ENCODE assay signal across 12 cellular contexts in the genomic region with DNA sequence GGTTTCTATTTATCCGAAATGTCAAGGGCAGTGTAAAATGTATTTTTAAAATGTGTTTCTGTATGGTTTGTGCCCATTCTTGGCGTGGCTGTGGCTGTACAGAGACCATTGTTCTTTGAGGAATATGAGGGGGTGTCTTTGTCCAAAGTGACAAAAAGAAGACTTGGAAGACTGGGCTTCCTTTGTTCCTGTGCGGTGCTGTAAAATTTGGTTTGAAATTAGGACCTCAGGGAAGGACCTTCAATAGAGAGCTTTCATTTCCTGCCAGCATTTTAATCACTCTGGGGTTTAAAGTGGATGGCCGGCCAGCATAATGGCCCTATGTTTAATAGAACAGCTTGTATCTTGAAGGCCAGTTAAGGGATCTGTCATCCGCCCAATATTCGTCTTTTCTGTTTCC.
DNase-seq lines count a peak whose midpoint lies in the region; ATAC-seq and TF ChIP-seq lines count a peak whose summit lies in the region.
"Had no signal": no experiment of that assay in that cellular context is flagged by ENCODE, and none has a peak within 500 bp of the region (broad histone marks: within the 10 kb centered on the region; RNA-seq: fewer than 3 reads in every experiment).

No MANE protein-coding gene starts in this region.

- H3K27ac ChIP-seq in Peyer's patch (peak overlapping the region; percentile 13 to 72 (median 32)), ectodermal cell (ENCODE audit: insufficient read depth, low read depth, low read length, poor library complexity, severe bottlenecking) (peak overlapping the region; percentile 33), lung (ENCODE audit: low read depth in 1 of 2, low read length in 1 of 2) (peak overlapping the region; percentile 46 to 53), substantia nigra (ENCODE audit: low read depth, low read length, poor library complexity, severe bottlenecking) (peak overlapping the region; percentile 19)
- H3K27ac ChIP-seq: SK-N-MC had no signal

- intact Hi-C loops in posterior vena cava (cut with DNase I) = no loop called here

- DNase-seq in Peyer's patch (no peak), lung (ENCODE audit: low spot score) (no peak), substantia nigra (lab: John Stamatoyannopoulos, UW) (peak in 27 of 49 donors; percentile 3 to 47 (median 16)), posterior vena cava (ENCODE audit: low spot score) (no peak), HT-29 (ENCODE audit: low spot score) (no peak)
- DNase-seq: activated B cell treated with CpG ODN at 0.5 μM for 24 hours; activated T-cell treated with anti-CD3 and anti-CD28 coated beads, Interleukin-2, amount 50 U/mL, for 48 hours; kidney; NCI-H526 had no signal

- TF ChIP-seq POLR2A in Peyer's patch (IDR thresholded peaks at IDR 0.05) = no peak

- H3K36me3 ChIP-seq in Peyer's patch (no peaks in the 10 kb centered on the region), ectodermal cell (ENCODE audit: control insufficient read depth, insufficient read depth, low read length) (no peaks in the 10 kb centered on the region), lung (ENCODE audit: control insufficient read depth in 2 of 2, insufficient read depth in 2 of 2, low read length in 2 of 2) (no peaks in the 10 kb centered on the region)

- H3K4me3 ChIP-seq in Peyer's patch = no peak overlapping the region
- H3K4me3 ChIP-seq in ectodermal cell (ENCODE audit: insufficient read depth, low read depth, low read length) = no peak overlapping the region
- H3K4me3 ChIP-seq in lung = no peak overlapping the region
- H3K4me3 ChIP-seq: SK-N-MC had no signal

- WGBS in ectodermal cell, 2 experiments = 74 to 75% methylated on average over 6 of the region's 6 CpGs
- WGBS in lung, 2 donors = 45 to 71% methylated on average over 6 of the region's 6 CpGs

- TF ChIP-seq CTCF in Peyer's patch (IDR thresholded peaks at IDR 0.05) (no peak), lung (IDR thresholded peaks at IDR 0.05; ENCODE audit: control extremely low read depth, extremely low read depth) (no peak)

- ATAC-seq in lung (ENCODE audit: insufficient read depth, low FRiP score) (no peak), GM19463 (IDR thresholded peaks at IDR 0.05; ENCODE audit: unreplicated experiment) (no peak)

- H3K9me3 ChIP-seq in Peyer's patch (no peaks in the 10 kb centered on the region), ectodermal cell (ENCODE audit: control insufficient read depth, low read length) (no peaks in the 10 kb centered on the region), lung (ENCODE audit: control insufficient read depth in 2 of 2, insufficient read depth in 1 of 2, low read length in 1 of 2) (no peaks in the 10 kb centered on the region)

- H3K4me1 ChIP-seq in Peyer's patch = no peaks in the 10 kb centered on the region
- H3K4me1 ChIP-seq in ectodermal cell (ENCODE audit: control insufficient read depth, insufficient read depth, low read length) = peaks cover 31% of the 10 kb centered on the region
- H3K4me1 ChIP-seq in lung (ENCODE audit: control insufficient read depth in 2 of 2, insufficient read depth in 2 of 2, low read length in 2 of 2) = peaks cover 2 to 11% of the 10 kb centered on the region in 2 donors

- H3K27me3 ChIP-seq in Peyer's patch = no peaks in the 10 kb centered on the region
- no peaks in the 10 kb centered on the region for H3K27me3 ChIP-seq in ectodermal cell (ENCODE audit: control insufficient read depth, insufficient read depth, low read length, poor library complexity, severe bottlenecking)
- H3K27me3 ChIP-seq in lung (ENCODE audit: control insufficient read depth, insufficient read depth) = no peaks in the 10 kb centered on the region

Comparison
In these comparisons a context has a peak if more than half of its experiments do, and no peak if none do; other contexts are left out.
1. DNase-seq: peak in substantia nigra (27 of 49); none in Peyer's patch (0 of 3), lung (single experiment), posterior vena cava (single experiment) and HT-29 (single experiment).
2. Peak in every context shown above with its lines, with median percentiles within 50 percentile points of each other: H3K27ac ChIP-seq.